In the genomic region with DNA sequence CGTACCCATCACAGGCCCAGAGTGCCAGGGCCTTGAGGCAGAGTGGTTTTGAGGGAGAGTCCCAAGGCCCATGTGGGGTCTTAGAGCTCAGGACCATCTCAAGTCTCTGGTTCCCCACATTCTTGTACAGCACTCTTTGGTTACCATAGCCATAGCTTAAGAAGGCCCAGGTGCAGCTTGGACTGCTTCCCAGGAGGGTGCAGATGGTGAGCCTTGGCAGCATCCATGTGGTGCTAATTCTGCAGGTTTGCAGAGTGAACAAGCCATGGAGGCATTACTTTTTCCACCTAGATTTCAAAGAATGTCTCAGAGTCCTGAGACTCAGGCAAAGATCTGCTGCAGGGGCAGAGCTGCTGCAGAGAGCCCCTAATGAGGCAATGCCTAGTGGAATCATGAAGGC, we compare ENCODE assay signal across 23 cellular contexts.
"Had no signal": no experiment of that assay in that cellular context is flagged by ENCODE, and none has a peak within 500 bp of the region (broad histone marks: within the 10 kb centered on the region; RNA-seq: fewer than 3 reads in every experiment).

No MANE protein-coding gene starts in this region.

- H3K27me3 ChIP-seq: neural progenitor cell, ovary, right lobe of liver, sigmoid colon, stomach, testis, tibial artery, transverse colon, upper lobe of right lung, uterus had no signal

- H3K4me1 ChIP-seq: neural progenitor cell, parathyroid adenoma, psoas muscle, right lobe of liver, sigmoid colon, stomach, testis, tibial artery, transverse colon, upper lobe of right lung, uterus had no signal

- DNase-seq: natural killer cell; occipital lobe; ovary; psoas muscle; right cardiac atrium; right lobe of liver; sigmoid colon; small intestine; stimulated activated CD4-positive, alpha-beta T cell treated with anti-CD3 and anti-CD28 coated beads, Interleukin-15, amount 100 ng/mL, for 24 hours; stimulated activated CD4-positive, alpha-beta T cell treated with anti-CD3 and anti-CD28 coated beads, Interleukin-2, amount 100 ng/mL, for 24 hours; stimulated activated CD4-positive, alpha-beta T cell treated with anti-CD3 and anti-CD28 coated beads, Interleukin-2, amount 100 ng/mL, for 48 hours; stimulated activated CD4-positive, alpha-beta T cell treated with anti-CD3 and anti-CD28 coated beads, Interleukin-4, amount 100 ng/mL, for 24 hours; stimulated activated naive B cell treated with anti-CD40 and anti-IgM and Interleukin-4, amounts not matched to agents 10 μg/mL and 1 μg/mL and 100 μg/mL, for 72 hours; stimulated activated naive CD4-positive, alpha-beta T cell treated with Interleukin-2 at 50 U/mL for 16 hours; stomach; testis; tibial artery; transverse colon; upper lobe of right lung; uterus had no signal

- H3K36me3 ChIP-seq: neural progenitor cell, ovary, right lobe of liver, sigmoid colon, stomach, tibial artery, transverse colon, upper lobe of right lung, uterus had no signal

- ATAC-seq: natural killer cell; psoas muscle; right cardiac atrium; right lobe of liver; stimulated activated effector memory CD8-positive, alpha-beta T cell treated with anti-CD3 and anti-CD28 coated beads, Interleukin-12 subunit alpha, Interleukin-12 subunit beta, amount 100 ng/mL, for 72 hours; stimulated activated naive B cell treated with anti-CD40 and anti-IgM and Interleukin-4, amounts not matched to agents 10 μg/mL and 1 μg/mL and 100 μg/mL, for 72 hours; upper lobe of right lung had no signal

- H3K27ac ChIP-seq: neural progenitor cell, ovary, parathyroid adenoma, psoas muscle, right lobe of liver, sigmoid colon, stomach, testis, tibial artery, transverse colon, upper lobe of right lung, uterus had no signal

- H3K9me3 ChIP-seq: right lobe of liver, testis, upper lobe of right lung had no signal

- H3K4me3 ChIP-seq: neural progenitor cell, ovary, psoas muscle, right lobe of liver, sigmoid colon, stomach, testis, tibial artery, transverse colon, upper lobe of right lung, uterus had no signal
